20 cellular contexts compared by ENCODE assay signal in genomic region chr13:106416645-106417044, GRCh38.
DNase-seq lines count a peak whose midpoint lies in the region; ATAC-seq, FAIRE-seq and TF ChIP-seq lines count a peak whose summit lies in the region.
"Had no signal": no experiment of that assay in that cellular context is flagged by ENCODE, and none has a peak within 500 bp of the region (broad histone marks: within the 10 kb centered on the region; RNA-seq: fewer than 3 reads in every experiment).

No MANE protein-coding gene starts in this region.

- H3K4me1 ChIP-seq in HCT116 (ENCODE audit: control insufficient read depth in 1 of 2, insufficient read depth in 2 of 2, low read length in 2 of 2) (no peaks in the 10 kb centered on the region), OCI-LY3 (ENCODE audit: low read length) (no peaks in the 10 kb centered on the region), keratinocyte (ENCODE audit: control insufficient read depth, extremely low read depth, insufficient read depth, low read length) (no peaks in the 10 kb centered on the region), spleen (no peaks in the 10 kb centered on the region)
- H3K4me1 ChIP-seq: stomach, upper lobe of left lung had no signal

- WGBS in spleen, 5 donors = 89 to 95% (median 94%) methylated on average over 3 of the region's 3 CpGs

- no peaks in the 10 kb centered on the region for H3K79me2 ChIP-seq in HCT116 (ENCODE audit: insufficient read depth, low read length)
- H3K79me2 ChIP-seq in OCI-LY3 (ENCODE audit: low read length) = no peaks in the 10 kb centered on the region
- H3K79me2 ChIP-seq in keratinocyte (ENCODE audit: control insufficient read depth, insufficient read depth, low read length) = no peaks in the 10 kb centered on the region

- H4K20me1 ChIP-seq in HCT116 (ENCODE audit: insufficient read depth) (no peaks in the 10 kb centered on the region), OCI-LY3 (ENCODE audit: insufficient read depth, low read length) (no peaks in the 10 kb centered on the region), keratinocyte (ENCODE audit: control insufficient read depth, extremely low read depth, insufficient read depth, low read length) (no peaks in the 10 kb centered on the region)

- TF ChIP-seq RAD21 in HCT116 (IDR thresholded peaks at IDR 0.05; ENCODE audit: low read depth) = no peak

- H3K4me2 ChIP-seq in HCT116 (ENCODE audit: low read length) (no peak overlapping the region), OCI-LY3 (ENCODE audit: low read length) (no peak overlapping the region), keratinocyte (ENCODE audit: control insufficient read depth, extremely low read depth, insufficient read depth, low read depth, low read length) (no peak overlapping the region)

- H3K9me3 ChIP-seq in HCT116 (ENCODE audit: control insufficient read depth in 1 of 2, insufficient read depth in 1 of 2, low read depth in 1 of 2, low read length in 2 of 2) (no peaks in the 10 kb centered on the region), OCI-LY3 (ENCODE audit: insufficient read depth, low read length) (no peaks in the 10 kb centered on the region), keratinocyte (ENCODE audit: control insufficient read depth, low read depth, low read length) (no peaks in the 10 kb centered on the region), spleen (no peaks in the 10 kb centered on the region)
- H3K9me3 ChIP-seq: stomach, upper lobe of left lung had no signal

- no peak for TF ChIP-seq POLR2A in HCT116 (IDR thresholded peaks at IDR 0.05; ENCODE audit: borderline replicate concordance, extremely low read depth, insufficient read depth, insufficient read length)
- TF ChIP-seq POLR2A in spleen (IDR thresholded peaks at IDR 0.05) = no peak

- dilution Hi-C loops in keratinocyte (cut with MboI; ENCODE audit: extremely low pct_ligation_motif_present, low sequenced_read_pairs) = no loop called here

- H3K9ac ChIP-seq in HCT116 (ENCODE audit: low read length) (no peak overlapping the region), OCI-LY3 (ENCODE audit: low read length) (no peak overlapping the region), keratinocyte (ENCODE audit: control insufficient read depth, extremely low read depth, insufficient read depth, low read length) (no peak overlapping the region)

- H3K27ac ChIP-seq in HCT116 (ENCODE audit: low read depth, low read length) = no peak overlapping the region
- H3K27ac ChIP-seq in OCI-LY3 (ENCODE audit: low read length) = no peak overlapping the region
- H3K27ac ChIP-seq in keratinocyte (ENCODE audit: control insufficient read depth, insufficient read depth, low read length) = no peak overlapping the region
- no peak overlapping the region for H3K27ac ChIP-seq in spleen
- H3K27ac ChIP-seq: stomach, upper lobe of left lung had no signal

- H3K27me3 ChIP-seq in HCT116 (ENCODE audit: insufficient read depth, low read length) (no peaks in the 10 kb centered on the region), OCI-LY3 (ENCODE audit: low read depth, low read length) (no peaks in the 10 kb centered on the region), keratinocyte (ENCODE audit: control insufficient read depth, extremely low read depth, insufficient read depth, low read length) (no peaks in the 10 kb centered on the region), spleen (replicated peaks in 1 of 7) (no peaks in the 10 kb centered on the region)
- H3K27me3 ChIP-seq: stomach, upper lobe of left lung had no signal

- CTCF ChIA-PET in HCT116 (lab: Charles Lee) = no interaction called here

- H3K36me3 ChIP-seq in HCT116 (ENCODE audit: control insufficient read depth in 1 of 2, insufficient read depth in 2 of 2, low read length in 2 of 2) (no peaks in the 10 kb centered on the region), OCI-LY3 (replicated peaks; ENCODE audit: low read depth, low read length) (no peaks in the 10 kb centered on the region), keratinocyte (ENCODE audit: control insufficient read depth in 2 of 2, extremely low read depth in 1 of 2, insufficient read depth in 2 of 2, low read length in 2 of 2) (no peaks in the 10 kb centered on the region), spleen (no peaks in the 10 kb centered on the region)
- H3K36me3 ChIP-seq: stomach, upper lobe of left lung had no signal

- BruUV-seq in HCT116 (replicated peaks; lab: Mats Ljungman, UMichigan) = no TSS peak

- H3K4me3 ChIP-seq in GM12865 (ENCODE audit: low read depth, low read length) (no peak overlapping the region), HCT116 (replicated peaks in 1 of 2; ENCODE audit: low read depth in 1 of 2, low read length in 2 of 2) (no peak overlapping the region), OCI-LY3 (ENCODE audit: low read length) (no peak overlapping the region), keratinocyte (ENCODE audit: control insufficient read depth in 2 of 3, extremely low read depth in 1 of 3, insufficient read depth in 2 of 3, low read depth in 1 of 3, low read length in 3 of 3) (no peak overlapping the region), spleen (no peak overlapping the region)
- H3K4me3 ChIP-seq: stomach, upper lobe of left lung had no signal

- ATAC-seq in HCT116 = peak; percentile 55; the same call in 1 of the 2 replicates
- ATAC-seq: esophagus mucosa; natural killer cell treated with Interleukin-12 subunit alpha and Interleukin-12 subunit beta and Interleukin-15 and Interleukin-18, amount 100 ng/mL, for 72 hours had no signal

- TF ChIP-seq CTCF in GM12865 (IDR thresholded peaks at IDR 0.05; ENCODE audit: insufficient read depth, low read depth, low read length, missing control alignments) (no peak), HCT116 (IDR thresholded peaks at IDR 0.05 in 2 of 3, conservative IDR thresholded peaks at IDR 0.05 in 1 of 3; ENCODE audit: borderline replicate concordance in 1 of 3, insufficient read depth in 1 of 3, low read depth in 2 of 3, low read length in 2 of 3) (no peak), OCI-LY3 (IDR thresholded peaks at IDR 0.05; ENCODE audit: low read depth, low read length) (no peak), keratinocyte (optimal IDR thresholded peaks at IDR 0.05 in 1 of 3, IDR thresholded peaks at IDR 0.05 in 1 of 3, conservative IDR thresholded peaks at IDR 0.05 in 1 of 3; ENCODE audit: extremely low read depth in 1 of 3, insufficient read depth in 2 of 3, low read length in 3 of 3) (no peak), spleen (IDR thresholded peaks at IDR 0.05 in 8 of 11, conservative IDR thresholded peaks at IDR 0.05 in 3 of 11) (no peak)

- DNase-seq in GM12865 (ENCODE audit: low read depth) (peak; percentile 2), HCT116 (ENCODE audit: low read depth, low spot score) (no peak), keratinocyte (ENCODE audit: low read depth, low spot score) (no peak), NCI-H1436 (lab: John Stamatoyannopoulos, UW) (no peak), anterior cingulate cortex (lab: John Stamatoyannopoulos, UW) (no peak), NCI-H1105 (lab: John Stamatoyannopoulos, UW) (no peak), spleen (no peak)
- DNase-seq: activated CD4-positive, alpha-beta T cell treated with anti-CD3 and anti-CD28 coated beads, Interleukin-2, amount 50 U/mL, for 1 hour; activated gamma-delta T cell treated with Interleukin-2 at 50 U/mL for 16 hours; effector CD4-positive, alpha-beta T cell; NCI-H1694 treated with DMSO at 0.1 percent for 48 hours; NCI-H2227 treated with DMSO at 0.1 percent for 48 hours; stimulated activated CD4-positive, alpha-beta T cell treated with anti-CD3 and anti-CD28 coated beads, Interleukin-4, amount 100 ng/mL, for 1 hour; stomach; upper lobe of left lung had no signal

- RAD21 ChIA-PET in HCT116 (lab: Charles Lee; ENCODE audit: low non-redundant PET in 1 of 2, low total read pairs in 2 of 2, uncharacterized antibody in 2 of 2, unreplicated experiment in 2 of 2) = no interaction called here

- no peaks in the 10 kb centered on the region for H3K9me1 ChIP-seq in keratinocyte (ENCODE audit: control insufficient read depth, extremely low read depth, insufficient read depth, low read length)

- H3K9me2 ChIP-seq in HCT116 (ENCODE audit: insufficient read depth) = no peaks in the 10 kb centered on the region

- intact Hi-C loops in HCT116 (cut with micrococcal nuclease) = no loop called here
- intact Hi-C loops in spleen (cut with DNase I; ENCODE audit: low total_unique reads) = no loop called here

- POLR2A ChIA-PET in HCT116 (lab: Charles Lee) = no interaction called here

- peak; percentile 29 for FAIRE-seq in keratinocyte (lab: Jason Lieb, UNC)
- FAIRE-seq: RCC 7860, TTC549 had no signal

- H2AFZ ChIP-seq in HCT116 (ENCODE audit: low read depth, low read length, poor library complexity, severe bottlenecking) (peak overlapping the region; percentile 66), OCI-LY3 (ENCODE audit: low read depth, low read length) (peak overlapping the region; percentile 47), keratinocyte (ENCODE audit: control insufficient read depth, low read length) (no peak overlapping the region)

TF ChIP-seq in HCT116, 20 proteins besides CTCF, POLR2A, EP300 and RAD21 (continues in another document):
- TF ChIP-seq, protein P1, sequence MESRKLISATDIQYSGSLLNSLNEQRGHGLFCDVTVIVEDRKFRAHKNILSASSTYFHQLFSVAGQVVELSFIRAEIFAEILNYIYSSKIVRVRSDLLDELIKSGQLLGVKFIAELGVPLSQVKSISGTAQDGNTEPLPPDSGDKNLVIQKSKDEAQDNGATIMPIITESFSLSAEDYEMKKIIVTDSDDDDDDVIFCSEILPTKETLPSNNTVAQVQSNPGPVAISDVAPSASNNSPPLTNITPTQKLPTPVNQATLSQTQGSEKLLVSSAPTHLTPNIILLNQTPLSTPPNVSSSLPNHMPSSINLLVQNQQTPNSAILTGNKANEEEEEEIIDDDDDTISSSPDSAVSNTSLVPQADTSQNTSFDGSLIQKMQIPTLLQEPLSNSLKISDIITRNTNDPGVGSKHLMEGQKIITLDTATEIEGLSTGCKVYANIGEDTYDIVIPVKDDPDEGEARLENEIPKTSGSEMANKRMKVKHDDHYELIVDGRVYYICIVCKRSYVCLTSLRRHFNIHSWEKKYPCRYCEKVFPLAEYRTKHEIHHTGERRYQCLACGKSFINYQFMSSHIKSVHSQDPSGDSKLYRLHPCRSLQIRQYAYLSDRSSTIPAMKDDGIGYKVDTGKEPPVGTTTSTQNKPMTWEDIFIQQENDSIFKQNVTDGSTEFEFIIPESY (IDR thresholded peaks at IDR 0.05; ENCODE audit: extremely low read depth, insufficient replicate concordance, low read length) = no peak
- TF ChIP-seq ZNF274 (IDR thresholded peaks at IDR 0.05; ENCODE audit: low read depth, low read length) (no peak), SIN3A (IDR thresholded peaks at IDR 0.05; ENCODE audit: low read depth) (no peak), YY1 (IDR thresholded peaks at IDR 0.05; ENCODE audit: extremely low read depth, insufficient replicate concordance, low read depth, low read length) (no peak), EZH2 (IDR thresholded peaks at IDR 0.05) (no peak), POLR2AphosphoS5 (IDR thresholded peaks at IDR 0.05; ENCODE audit: low read depth, low read length) (no peak), SP1 (IDR thresholded peaks at IDR 0.05; ENCODE audit: low read depth) (no peak), JUND (IDR thresholded peaks at IDR 0.05) (no peak), ELF1 (IDR thresholded peaks at IDR 0.05; ENCODE audit: borderline replicate concordance, low read depth) (no peak), SRF (IDR thresholded peaks at IDR 0.05; ENCODE audit: low read depth) (no peak)
